Comparison of ENCODE assay signal across 7 cellular contexts in the genomic region with DNA sequence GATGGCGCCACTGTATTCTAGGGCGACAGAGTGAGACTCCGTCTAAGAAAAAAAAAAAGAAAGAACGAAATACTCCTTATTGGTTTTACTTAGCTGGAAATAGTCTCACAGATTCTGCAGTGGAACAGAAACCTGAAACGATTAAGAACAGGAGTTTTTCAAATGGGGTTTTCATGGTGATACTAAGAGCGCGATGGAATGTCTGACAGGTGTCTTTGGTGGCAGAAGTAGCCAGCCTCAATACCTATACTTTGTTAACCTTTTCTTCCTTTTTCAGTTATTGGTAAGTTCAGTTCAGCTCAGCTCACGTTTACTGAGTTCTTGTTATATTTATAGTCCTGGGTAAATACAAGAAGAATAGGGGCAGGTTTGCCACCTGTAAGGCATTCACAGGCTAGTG.
"Had no signal": no experiment of that assay in that cellular context is flagged by ENCODE, and none has a peak within 500 bp of the region (broad histone marks: within the 10 kb centered on the region; RNA-seq: fewer than 3 reads in every experiment).

No MANE protein-coding gene starts in this region.

- ATAC-seq: GM23338, HCT116, K562 had no signal

- DNase-seq: H9, HFFc6, IMR-90, KG1 had no signal

- H3K4me3 Mint-ChIP-seq: GM23338, H9, HFFc6 had no signal

- H3K27ac Mint-ChIP-seq: GM23338, HFFc6 had no signal

- H3K9me3 Mint-ChIP-seq: GM23338, H9, HFFc6 had no signal

- H3K4me1 Mint-ChIP-seq: GM23338, H9 had no signal
